Comparison of ENCODE assay signal across 20 cellular contexts in the genomic region with DNA sequence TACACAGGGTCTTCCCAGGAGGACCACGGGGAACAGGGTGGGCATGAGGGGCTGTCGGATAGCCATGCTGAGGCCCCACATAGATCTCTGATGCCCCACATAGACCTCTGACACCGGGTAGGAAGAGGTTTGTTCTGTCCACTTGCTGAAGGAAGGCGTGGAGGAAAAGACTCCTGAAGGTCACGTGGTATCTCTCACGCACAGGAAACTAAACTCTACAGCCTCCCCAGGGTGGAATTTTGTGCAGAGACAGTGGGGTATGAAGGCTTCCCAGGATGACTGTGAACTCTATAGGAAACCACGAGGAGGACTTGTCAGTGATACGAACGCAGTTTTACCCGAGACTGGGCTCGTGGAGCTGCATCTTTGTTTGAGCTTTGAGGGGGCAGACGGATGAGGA. TPM values are rescaled to one million over a fixed set of nuclear protein-coding genes. Genes with fewer than 3 reads are reported as not detected.
DNase-seq lines count a peak whose midpoint lies in the region; ATAC-seq, FAIRE-seq and TF ChIP-seq lines count a peak whose summit lies in the region.
"Had no signal": no experiment of that assay in that cellular context is flagged by ENCODE, and none has a peak within 500 bp of the region (broad histone marks: within the 10 kb centered on the region; RNA-seq: fewer than 3 reads in every experiment).

No MANE protein-coding gene starts in this region.

- dilution Hi-C loops in endothelial cell of umbilical vein (cut with MboI; ENCODE audit: extremely low pct_ligation_motif_present, low sequenced_read_pairs): no loop called here

- FAIRE-seq in endothelial cell of umbilical vein (lab: Jason Lieb, UNC): peak; percentile 64
- FAIRE-seq: kidney had no signal

- no peaks in the 10 kb centered on the region for H3K27me3 ChIP-seq in HCT116 (ENCODE audit: insufficient read depth, low read length)
- H3K27me3 ChIP-seq in endothelial cell of umbilical vein (ENCODE audit: control insufficient read depth in 2 of 2, insufficient read depth in 2 of 2, low read length in 2 of 2): no peaks in the 10 kb centered on the region

- no peaks in the 10 kb centered on the region for H3K9me3 Mint-ChIP-seq in nephron
- H3K9me3 Mint-ChIP-seq: activated B cell treated with CpG ODN at 0.5 μM for 24 hours; effector memory CD8-positive, alpha-beta T cell had no signal

- peaks cover 24% of the 10 kb centered on the region for H3K4me1 Mint-ChIP-seq in nephron
- peaks cover 23% of the 10 kb centered on the region for H3K4me1 Mint-ChIP-seq in T-helper 17 cell

- no peaks in the 10 kb centered on the region for H3K36me3 ChIP-seq in HCT116 (ENCODE audit: control insufficient read depth in 1 of 2, insufficient read depth in 2 of 2, low read length in 2 of 2)
- no peaks in the 10 kb centered on the region for H3K36me3 ChIP-seq in endothelial cell of umbilical vein (ENCODE audit: control insufficient read depth in 2 of 2, extremely low read depth in 1 of 2, insufficient read depth in 2 of 2, low read length in 2 of 2)

- H3K27me3 Mint-ChIP-seq in nephron (ENCODE audit: low read depth) (peaks cover 8% of the 10 kb centered on the region), T-helper 17 cell (no peaks in the 10 kb centered on the region)
- H3K27me3 Mint-ChIP-seq: activated B cell treated with CpG ODN at 0.5 μM for 24 hours; effector memory CD8-positive, alpha-beta T cell had no signal

- POLR2A ChIA-PET in HCT116 (lab: Charles Lee) (no interaction called here), endothelial cell of umbilical vein (lab: Charles Lee) (no interaction called here)

- H3K27ac ChIP-seq in 22Rv1 (peak overlapping the region; percentile 60), HCT116 (ENCODE audit: low read depth, low read length) (peak overlapping the region; percentile 81), endothelial cell of umbilical vein (ENCODE audit: insufficient read depth, low read depth, low read length) (no peak overlapping the region)

- intact Hi-C loops in HCT116 (cut with micrococcal nuclease): no loop called here
- intact Hi-C loops in endothelial cell of umbilical vein (cut with micrococcal nuclease): loop anchor here (1.0 to 5.0 kb wide), 3 partner anchors 40 to 265 kb away; a partner anchor contains a TSS

- H2AFZ ChIP-seq in HCT116 (ENCODE audit: low read depth, low read length, poor library complexity, severe bottlenecking): no peak overlapping the region
- no peak overlapping the region for H2AFZ ChIP-seq in endothelial cell of umbilical vein (ENCODE audit: low read depth, low read length)

- H3K9ac ChIP-seq in HCT116 (ENCODE audit: low read length) (peak overlapping the region; percentile 60), endothelial cell of umbilical vein (replicated peaks; ENCODE audit: extremely low read depth, insufficient read depth, low read length) (no peak overlapping the region)

- no peak for TF ChIP-seq POLR2A in HCT116 (IDR thresholded peaks at IDR 0.05; ENCODE audit: borderline replicate concordance, extremely low read depth, insufficient read depth, insufficient read length)
- TF ChIP-seq POLR2A in endothelial cell of umbilical vein (IDR thresholded peaks at IDR 0.05; ENCODE audit: low read depth, low read length): no peak

- no peak overlapping the region for H3K27ac Mint-ChIP-seq in nephron
- H3K27ac Mint-ChIP-seq in T-helper 17 cell: no peak overlapping the region
- H3K27ac Mint-ChIP-seq: activated B cell treated with CpG ODN at 0.5 μM for 24 hours; effector memory CD8-positive, alpha-beta T cell had no signal

- DNase-seq in HCT116 (ENCODE audit: low read depth, low spot score) (no peak), endothelial cell of umbilical vein (ENCODE audit: low read depth, low spot score) (peak; percentile 20), T-helper 17 cell (no peak), SK-N-DZ (ENCODE audit: low spot score) (no peak), T-helper 2 cell (no peak)
- DNase-seq: ACHN; activated B cell treated with CpG ODN at 0.5 μM for 24 hours; activated gamma-delta T cell; effector memory CD8-positive, alpha-beta T cell; NCI-H1436 treated with DMSO at 0.1 percent for 48 hours; stimulated activated CD4-positive, alpha-beta T cell treated with anti-CD3 and anti-CD28 coated beads, Interleukin-15, amount 100 ng/mL, for 24 hours; SW 1271 had no signal

- H3K9me1 ChIP-seq in endothelial cell of umbilical vein (replicated peaks; ENCODE audit: control insufficient read depth, extremely low read depth, insufficient read depth, low read length): no peaks in the 10 kb centered on the region

- H3K9me3 ChIP-seq in HCT116 (ENCODE audit: control insufficient read depth in 1 of 2, insufficient read depth in 1 of 2, low read depth in 1 of 2, low read length in 2 of 2): no peaks in the 10 kb centered on the region
- no peaks in the 10 kb centered on the region for H3K9me3 ChIP-seq in endothelial cell of umbilical vein (replicated peaks; ENCODE audit: control insufficient read depth, insufficient read depth, low read length)
- H3K9me3 ChIP-seq in T-helper 17 cell (ENCODE audit: control insufficient read depth, low read length, poor library complexity, severe bottlenecking): no peaks in the 10 kb centered on the region

- no peak for TF ChIP-seq CTCF in 22Rv1 (IDR thresholded peaks at IDR 0.05)
- no peak for TF ChIP-seq CTCF in HCT116 (IDR thresholded peaks at IDR 0.05 in 2 of 3, conservative IDR thresholded peaks at IDR 0.05 in 1 of 3; ENCODE audit: borderline replicate concordance in 1 of 3, insufficient read depth in 1 of 3, low read depth in 2 of 3, low read length in 2 of 3)
- TF ChIP-seq CTCF in endothelial cell of umbilical vein (IDR thresholded peaks at IDR 0.05; ENCODE audit: extremely low read depth in 1 of 2, insufficient read depth in 1 of 2, low read depth in 1 of 2, low read length in 2 of 2): no peak
- TF ChIP-seq CTCF in nephron (IDR thresholded peaks at IDR 0.05; ENCODE audit: unreplicated experiment in 3 of 3): no peak

- H3K4me1 ChIP-seq in HCT116 (ENCODE audit: control insufficient read depth in 1 of 2, insufficient read depth in 2 of 2, low read length in 2 of 2): peaks cover 56 to 82% of the 10 kb centered on the region in 2 experiments
- peaks cover 11% of the 10 kb centered on the region for H3K4me1 ChIP-seq in endothelial cell of umbilical vein (ENCODE audit: control insufficient read depth, extremely low read depth, insufficient read depth, low read length)

- no peaks in the 10 kb centered on the region for H3K9me2 ChIP-seq in HCT116 (ENCODE audit: insufficient read depth)

- peak overlapping the region; percentile 82 for H3K4me2 ChIP-seq in HCT116 (ENCODE audit: low read length)
- no peak overlapping the region for H3K4me2 ChIP-seq in endothelial cell of umbilical vein (ENCODE audit: insufficient read depth, low read length)

- no peaks in the 10 kb centered on the region for H3K36me3 Mint-ChIP-seq in nephron (ENCODE audit: low read depth)
- no peaks in the 10 kb centered on the region for H3K36me3 Mint-ChIP-seq in T-helper 17 cell (ENCODE audit: low read depth)

- BruUV-seq in HCT116 (replicated peaks; lab: Mats Ljungman, UMichigan) (TSS peak; percentile 77), endothelial cell of umbilical vein (replicated peaks; lab: Mats Ljungman, UMichigan) (no TSS peak)

- no peak for TF ChIP-seq RAD21 in HCT116 (IDR thresholded peaks at IDR 0.05; ENCODE audit: low read depth)

- H3K4me3 ChIP-seq in HCT116 (replicated peaks in 1 of 2; ENCODE audit: low read depth in 1 of 2, low read length in 2 of 2) (no peak overlapping the region), endothelial cell of umbilical vein (replicated peaks in 1 of 3; ENCODE audit: insufficient read depth in 1 of 3, low read depth in 1 of 3, low read length in 3 of 3) (no peak overlapping the region)

- H3K4me3 Mint-ChIP-seq in nephron (peak overlapping the region; percentile 27 to 96 (median 40)), T-helper 17 cell (no peak overlapping the region)
- H3K4me3 Mint-ChIP-seq: activated B cell treated with CpG ODN at 0.5 μM for 24 hours had no signal

- ATAC-seq in HCT116: no peak
- no peak for ATAC-seq in T-helper 17 cell
- ATAC-seq in GM21717 (IDR thresholded peaks at IDR 0.05; ENCODE audit: unreplicated experiment): no peak
- ATAC-seq: effector memory CD8-positive, alpha-beta T cell; Panc1 had no signal

- H3K79me2 ChIP-seq in HCT116 (ENCODE audit: insufficient read depth, low read length) (no peaks in the 10 kb centered on the region; the same call in 1 of the 2 replicates), endothelial cell of umbilical vein (ENCODE audit: control insufficient read depth, insufficient read depth, low read length) (no peaks in the 10 kb centered on the region)

- CTCF ChIA-PET in HCT116 (lab: Charles Lee) (interaction anchor here (2.0 to 2.3 kb wide), 2 partner anchors 34 to 36 kb away, joined by 7 to 21 read pairs; no protein-coding TSS in a partner anchor), endothelial cell of umbilical vein (lab: Charles Lee) (interaction anchor here (1.0 to 3.0 kb wide), 5 partner anchors 20 to 264 kb away, joined by 4 to 13 read pairs (median 9); a partner anchor contains a TSS)

- H4K20me1 ChIP-seq in HCT116 (ENCODE audit: insufficient read depth) (no peaks in the 10 kb centered on the region), endothelial cell of umbilical vein (replicated peaks; ENCODE audit: control insufficient read depth, extremely low read depth, insufficient read depth, low read length) (no peaks in the 10 kb centered on the region)

- RAD21 ChIA-PET in HCT116 (lab: Charles Lee; ENCODE audit: low non-redundant PET in 1 of 2, low total read pairs in 2 of 2, uncharacterized antibody in 2 of 2, unreplicated experiment in 2 of 2): no interaction called here

RNA-seq across cellular contexts. Expression of a gene that starts 2.8 kb away (rescaled TPM):
- total RNA-seq in HCT116 (2021; ENCODE audit: unreplicated experiment): 15.0 TPM
- polyA plus RNA-seq in HCT116 (2012): 17.1 and 21.0 TPM in 2 replicates
- 13.5 and 18.3 TPM in 2 replicates for total RNA-seq in endothelial cell of umbilical vein
- 11.9 and 15.8 TPM in 2 replicates for polyA plus RNA-seq in endothelial cell of umbilical vein
- polyA plus RNA-seq in endothelial cell of umbilical vein (2011; cell fraction: cytosol; rRNA removed): 9.3 and 10.3 TPM in 2 replicates
- polyA plus RNA-seq in endothelial cell of umbilical vein (2011; cell fraction: nucleus; rRNA removed): 14.7 and 18.5 TPM in 2 replicates
- polyA plus RNA-seq in endothelial cell of umbilical vein (2012): 10.3 and 17.7 TPM in 2 replicates
- 14.3 and 23.8 TPM in 2 replicates for polyA minus RNA-seq in endothelial cell of umbilical vein
- 7.0 TPM for polyA minus RNA-seq in endothelial cell of umbilical vein (2011; cell fraction: cytosol; rRNA and poly(A)+ RNA removed)
- polyA minus RNA-seq in endothelial cell of umbilical vein (2011; cell fraction: nucleus; rRNA and poly(A)+ RNA removed): 8.7 and 9.9 TPM in 2 replicates
- 10 to 100 TPM in 1 of 2 donors, 1 to 10 TPM in 1; 9.3 to 10.1 TPM for total RNA-seq in T-helper 17 cell
- 6.2 and 6.3 TPM in 2 replicates for polyA plus RNA-seq in SK-N-DZ (2014; cell fraction: cytosol; rRNA removed)
- 9.5 and 13.8 TPM in 2 replicates for polyA plus RNA-seq in SK-N-DZ (2014; cell fraction: nucleus; rRNA removed)

RNA-seq across cellular contexts. Expression of a gene that starts 41.4 kb away (rescaled TPM):
- total RNA-seq in HCT116 (2021; ENCODE audit: unreplicated experiment): 7.5 TPM
- 5.2 and 6.0 TPM in 2 replicates for polyA plus RNA-seq in HCT116 (2012)
- not detected in 2 replicates for total RNA-seq in endothelial cell of umbilical vein
- 0.05 TPM in 1 of 2 replicates, not detected in the other for polyA plus RNA-seq in endothelial cell of umbilical vein
- 0.01 TPM in 1 of 2 replicates, not detected in the other for polyA plus RNA-seq in endothelial cell of umbilical vein (2011; cell fraction: cytosol; rRNA removed)
- 0.03 TPM in 1 of 2 replicates, not detected in the other for polyA plus RNA-seq in endothelial cell of umbilical vein (2011; cell fraction: nucleus; rRNA removed)
- polyA plus RNA-seq in endothelial cell of umbilical vein (2012): 0.05 TPM in 1 of 2 replicates, not detected in the other
- not detected in 2 replicates for polyA minus RNA-seq in endothelial cell of umbilical vein
- not detected for polyA minus RNA-seq in endothelial cell of umbilical vein (2011; cell fraction: cytosol; rRNA and poly(A)+ RNA removed)
- polyA minus RNA-seq in endothelial cell of umbilical vein (2011; cell fraction: nucleus; rRNA and poly(A)+ RNA removed): not detected in 2 replicates
- under 1 TPM; 0.37 to 0.63 TPM for total RNA-seq in T-helper 17 cell
- polyA plus RNA-seq in SK-N-DZ (2014; cell fraction: cytosol; rRNA removed): 1.3 and 2.0 TPM in 2 replicates
- 1.9 and 6.1 TPM in 2 replicates for polyA plus RNA-seq in SK-N-DZ (2014; cell fraction: nucleus; rRNA removed)
- total RNA-seq: activated B cell treated with CpG ODN at 0.5 μM for 24 hours, LHCN-M2, NCI-H460, subcutaneous adipose tissue had no signal

RNA-seq across cellular contexts. Expression of a gene that starts 55.5 kb away (rescaled TPM):
- 18.1 TPM for total RNA-seq in HCT116 (2021; ENCODE audit: unreplicated experiment)
- 11.8 and 13.0 TPM in 2 replicates for polyA plus RNA-seq in HCT116 (2012)
- total RNA-seq in endothelial cell of umbilical vein: 1.6 and 1.8 TPM in 2 replicates
- polyA plus RNA-seq in endothelial cell of umbilical vein: 1.1 and 1.3 TPM in 2 replicates
- polyA plus RNA-seq in endothelial cell of umbilical vein (2011; cell fraction: cytosol; rRNA removed): 0.75 and 0.87 TPM in 2 replicates
- polyA plus RNA-seq in endothelial cell of umbilical vein (2011; cell fraction: nucleus; rRNA removed): 0.71 and 1.2 TPM in 2 replicates
- 2.2 and 2.4 TPM in 2 replicates for polyA plus RNA-seq in endothelial cell of umbilical vein (2012)
- polyA minus RNA-seq in endothelial cell of umbilical vein: 2.1 and 3.2 TPM in 2 replicates
- 5.0 TPM for polyA minus RNA-seq in endothelial cell of umbilical vein (2011; cell fraction: cytosol; rRNA and poly(A)+ RNA removed)
- 0.87 and 1.2 TPM in 2 replicates for polyA minus RNA-seq in endothelial cell of umbilical vein (2011; cell fraction: nucleus; rRNA and poly(A)+ RNA removed)
- not detected for total RNA-seq in T-helper 17 cell
- 0.61 and 1.1 TPM in 2 replicates for polyA plus RNA-seq in SK-N-DZ (2014; cell fraction: cytosol; rRNA removed)
- polyA plus RNA-seq in SK-N-DZ (2014; cell fraction: nucleus; rRNA removed): 0.18 and 0.23 TPM in 2 replicates
- total RNA-seq: activated B cell treated with CpG ODN at 0.5 μM for 24 hours had no signal
